Comparison of ENCODE assay signal across 11 cellular contexts in genomic region chr9:77793909-77794308, GRCh38.
DNase-seq lines count a peak whose midpoint lies in the region; ATAC-seq lines count a peak whose summit lies in the region.
"Had no signal": no experiment of that assay in that cellular context is flagged by ENCODE, and none has a peak within 500 bp of the region (broad histone marks: within the 10 kb centered on the region; RNA-seq: fewer than 3 reads in every experiment).

No MANE protein-coding gene starts in this region.

- no peak overlapping the region for H2AFZ ChIP-seq in mesenchymal stem cell (ENCODE audit: low read depth, low read length)

- no peaks in the 10 kb centered on the region for H3K4me1 ChIP-seq in mesenchymal stem cell (ENCODE audit: control insufficient read depth, insufficient read depth, low read depth, low read length)

- H2BK5ac ChIP-seq in mesenchymal stem cell (ENCODE audit: low read depth, low read length, poor library complexity, severe bottlenecking) = no peak overlapping the region

- no peak overlapping the region for H2AK5ac ChIP-seq in mesenchymal stem cell (ENCODE audit: low read length, severe bottlenecking)

- H3K27me3 ChIP-seq in MG63 (no peaks in the 10 kb centered on the region), mesenchymal stem cell (ENCODE audit: control insufficient read depth in 1 of 2, insufficient read depth in 1 of 2, low read length in 2 of 2) (no peaks in the 10 kb centered on the region)

- no peak overlapping the region for H3K14ac ChIP-seq in mesenchymal stem cell (ENCODE audit: low read length in 2 of 2)

- H3K4ac ChIP-seq in mesenchymal stem cell (ENCODE audit: low read depth in 1 of 2, low read length in 2 of 2) = no peak overlapping the region

- peaks cover 8% of the 10 kb centered on the region for H3K79me1 ChIP-seq in mesenchymal stem cell (replicated peaks; ENCODE audit: low read length, poor library complexity, severe bottlenecking)

- no peak overlapping the region for H3K9ac ChIP-seq in mesenchymal stem cell (ENCODE audit: low read length)

- H3K18ac ChIP-seq in mesenchymal stem cell (ENCODE audit: low read depth in 1 of 2, low read length in 2 of 2) = no peak overlapping the region

- H3K36me3 ChIP-seq in MG63 (no peaks in the 10 kb centered on the region), mesenchymal stem cell (ENCODE audit: control insufficient read depth in 1 of 2, insufficient read depth in 2 of 2, low read depth in 1 of 2, low read length in 2 of 2) (peaks cover 0 to 19% of the 10 kb centered on the region in 2 experiments)

- H2BK12ac ChIP-seq in mesenchymal stem cell (ENCODE audit: low read length in 2 of 2) = no peak overlapping the region

- no peak overlapping the region for H4K91ac ChIP-seq in mesenchymal stem cell (ENCODE audit: low read length)

- no peak overlapping the region for H2BK120ac ChIP-seq in mesenchymal stem cell (ENCODE audit: low read depth, low read length)

- no peak for ATAC-seq in HG02885 (IDR thresholded peaks at IDR 0.05; ENCODE audit: poor library complexity, unreplicated experiment)
- no peak for ATAC-seq in GM19455 (IDR thresholded peaks at IDR 0.05; ENCODE audit: unreplicated experiment)

- peak; percentile 35 for DNase-seq in AG08395 (ENCODE audit: low spot score)
- DNase-seq in MG63 = peak; percentile 6
- DNase-seq in mesenchymal stem cell = peak; percentile 53
- DNase-seq in cerebellar nuclear complex (lab: John Stamatoyannopoulos, UW) = no peak
- DNase-seq in activated CD8-positive, alpha-beta memory T cell treated with anti-CD3 and anti-CD28 coated beads for 24 hours = no peak
- DNase-seq: activated T-cell treated with anti-CD3 and anti-CD28 coated beads for 4 hours; CD4-positive, alpha-beta memory T cell; stimulated activated CD4-positive, alpha-beta T cell treated with anti-CD3 and anti-CD28 coated beads, Interleukin-4, amount 100 ng/mL, for 4 hours had no signal

- H3K4me3 ChIP-seq in MG63 (no peak overlapping the region), mesenchymal stem cell (ENCODE audit: insufficient read depth in 1 of 2, low read depth in 1 of 2, low read length in 2 of 2) (no peak overlapping the region)

- 77% methylated on average over 2 of the region's 2 CpGs for WGBS in mesenchymal stem cell

- H3K23ac ChIP-seq in mesenchymal stem cell (ENCODE audit: low read length in 2 of 2) = no peak overlapping the region

- no peak overlapping the region for H2BK15ac ChIP-seq in mesenchymal stem cell (ENCODE audit: low read depth, poor library complexity, severe bottlenecking)

- H3K9me3 ChIP-seq in MG63 = no peaks in the 10 kb centered on the region
- no peaks in the 10 kb centered on the region for H3K9me3 ChIP-seq in mesenchymal stem cell (ENCODE audit: control insufficient read depth, low read length)

- H3K4me2 ChIP-seq in mesenchymal stem cell (ENCODE audit: low read length, poor library complexity, severe bottlenecking) = no peak overlapping the region

- no peak overlapping the region for H4K8ac ChIP-seq in mesenchymal stem cell (ENCODE audit: low read length)

- H3K27ac ChIP-seq in cingulate gyrus (ENCODE audit: low read depth, low read length) (peak overlapping the region; percentile 90), mesenchymal stem cell (ENCODE audit: low read length, poor library complexity, severe bottlenecking) (no peak overlapping the region)

Comparison
In these comparisons a context has a peak if more than half of its experiments do, and no peak if none do; other contexts are left out.
1. DNase-seq: peak in AG08395 (single experiment), MG63 (single experiment) and mesenchymal stem cell (single experiment); none in cerebellar nuclear complex (0 of 2) and activated CD8-positive, alpha-beta memory T cell treated with anti-CD3 and anti-CD28 coated beads for 24 hours (single experiment).